Comparison of ENCODE assay signal across 1 cellular context in the genomic region with DNA sequence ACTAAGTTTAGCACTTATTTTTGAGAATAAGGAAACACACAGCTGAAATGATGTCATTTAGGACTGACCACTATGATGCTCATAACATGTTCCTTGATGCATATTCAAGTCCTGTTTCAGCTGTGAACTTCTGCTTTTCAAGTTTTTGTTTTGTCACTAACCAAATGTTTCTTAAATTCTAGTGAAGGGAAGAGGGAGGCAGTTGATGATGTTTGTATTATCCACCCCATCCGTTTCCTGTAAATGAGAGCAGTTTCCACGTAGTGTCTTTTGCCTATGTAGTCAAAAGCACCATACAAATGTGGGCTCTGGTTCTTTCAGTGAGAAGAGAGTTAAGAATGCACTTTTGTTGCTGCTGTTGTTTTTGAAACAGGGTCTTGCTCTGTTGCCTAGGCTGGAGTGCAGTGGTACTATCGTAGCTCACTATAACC.
A peak's percentile ranks its signal among the peaks of the same experiment; 100 is the strongest.
TF ChIP-seq lines count a peak whose summit lies in the region.

No MANE protein-coding gene starts in this region.

TF ChIP-seq in GM12878, 131 proteins besides CTCF, POLR2A, EP300 and RAD21 (continued from another document and continues in another):
- TF ChIP-seq ZBTB11 (CRISPR knock-in tag; IDR thresholded peaks at IDR 0.05) = no peak
- peak; percentile 47; the same call in 1 of the 2 replicates for TF ChIP-seq ZBTB40 (IDR thresholded peaks at IDR 0.05; ENCODE audit: borderline replicate concordance)
- TF ChIP-seq JUNB (IDR thresholded peaks at IDR 0.05) = peak; percentile 74
- TF ChIP-seq ESRRA (IDR thresholded peaks at IDR 0.05; ENCODE audit: low read length) = no peak
- TF ChIP-seq LARP7 (IDR thresholded peaks at IDR 0.05) = no peak
- TF ChIP-seq ZNF622 (IDR thresholded peaks at IDR 0.05) = no peak
- TF ChIP-seq IRF5 (IDR thresholded peaks at IDR 0.05; ENCODE audit: borderline replicate concordance) = no peak
- no peak for TF ChIP-seq YY1 (IDR thresholded peaks at IDR 0.05; ENCODE audit: low read depth, low read length)
- peak in 1 of 2 experiments; percentile 82; a peak in 1 of 4 replicates for TF ChIP-seq ETV6 (conservative IDR thresholded peaks at IDR 0.05 in 1 of 2, IDR thresholded peaks at IDR 0.05 in 1 of 2; ENCODE audit: borderline replicate concordance in 1 of 2, low read depth in 1 of 2)
- TF ChIP-seq JUND (IDR thresholded peaks at IDR 0.05; ENCODE audit: low read depth, low read length) = peak; percentile 29; the same call in 1 of the 2 replicates
- TF ChIP-seq, protein P1, sequence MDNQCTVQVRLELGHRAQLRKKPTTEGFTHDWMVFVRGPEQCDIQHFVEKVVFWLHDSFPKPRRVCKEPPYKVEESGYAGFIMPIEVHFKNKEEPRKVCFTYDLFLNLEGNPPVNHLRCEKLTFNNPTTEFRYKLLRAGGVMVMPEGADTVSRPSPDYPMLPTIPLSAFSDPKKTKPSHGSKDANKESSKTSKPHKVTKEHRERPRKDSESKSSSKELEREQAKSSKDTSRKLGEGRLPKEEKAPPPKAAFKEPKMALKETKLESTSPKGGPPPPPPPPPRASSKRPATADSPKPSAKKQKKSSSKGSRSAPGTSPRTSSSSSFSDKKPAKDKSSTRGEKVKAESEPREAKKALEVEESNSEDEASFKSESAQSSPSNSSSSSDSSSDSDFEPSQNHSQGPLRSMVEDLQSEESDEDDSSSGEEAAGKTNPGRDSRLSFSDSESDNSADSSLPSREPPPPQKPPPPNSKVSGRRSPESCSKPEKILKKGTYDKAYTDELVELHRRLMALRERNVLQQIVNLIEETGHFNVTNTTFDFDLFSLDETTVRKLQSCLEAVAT (IDR thresholded peaks at IDR 0.05) = 0 out of 2 replicates have a peak, but pooled peaks have one; percentile 20
- no peak for TF ChIP-seq E4F1 (IDR thresholded peaks at IDR 0.05; ENCODE audit: borderline replicate concordance, partially characterized antibody)
- peak; percentile 51 for TF ChIP-seq EED (IDR thresholded peaks at IDR 0.05; ENCODE audit: low read depth)
- TF ChIP-seq RAD51 (IDR thresholded peaks at IDR 0.05) = no peak
- no peak for TF ChIP-seq STAT1 (conservative IDR thresholded peaks at IDR 0.05)
- TF ChIP-seq CEBPZ (IDR thresholded peaks at IDR 0.05; ENCODE audit: low read depth, low read length) = no peak
- no peak for TF ChIP-seq CHD4 (IDR thresholded peaks at IDR 0.05)
- TF ChIP-seq EZH2 (IDR thresholded peaks at IDR 0.05; ENCODE audit: borderline replicate concordance, control insufficient read depth, low read depth, low read length) = no peak
- TF ChIP-seq HDGF (IDR thresholded peaks at IDR 0.05) = no peak
- TF ChIP-seq ZNF687 (IDR thresholded peaks at IDR 0.05) = peak; percentile 83
- TF ChIP-seq SPI1 (IDR thresholded peaks at IDR 0.05; ENCODE audit: borderline replicate concordance, insufficient read depth, low read depth, low read length) = peak; percentile 73; the same call in 1 of the 2 replicates
- no peak; the same call in 1 of the 2 replicates for TF ChIP-seq MTA3 (IDR thresholded peaks at IDR 0.05; ENCODE audit: borderline replicate concordance, low read length)
- TF ChIP-seq RELA (IDR thresholded peaks at IDR 0.05; ENCODE audit: borderline replicate concordance, partially characterized antibody) = no peak
- TF ChIP-seq SIN3A (IDR thresholded peaks at IDR 0.05; ENCODE audit: low read depth, low read length) = no peak
- TF ChIP-seq, protein P2, sequence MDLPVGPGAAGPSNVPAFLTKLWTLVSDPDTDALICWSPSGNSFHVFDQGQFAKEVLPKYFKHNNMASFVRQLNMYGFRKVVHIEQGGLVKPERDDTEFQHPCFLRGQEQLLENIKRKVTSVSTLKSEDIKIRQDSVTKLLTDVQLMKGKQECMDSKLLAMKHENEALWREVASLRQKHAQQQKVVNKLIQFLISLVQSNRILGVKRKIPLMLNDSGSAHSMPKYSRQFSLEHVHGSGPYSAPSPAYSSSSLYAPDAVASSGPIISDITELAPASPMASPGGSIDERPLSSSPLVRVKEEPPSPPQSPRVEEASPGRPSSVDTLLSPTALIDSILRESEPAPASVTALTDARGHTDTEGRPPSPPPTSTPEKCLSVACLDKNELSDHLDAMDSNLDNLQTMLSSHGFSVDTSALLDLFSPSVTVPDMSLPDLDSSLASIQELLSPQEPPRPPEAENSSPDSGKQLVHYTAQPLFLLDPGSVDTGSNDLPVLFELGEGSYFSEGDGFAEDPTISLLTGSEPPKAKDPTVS (IDR thresholded peaks at IDR 0.05; ENCODE audit: low read depth, low read length) = no peak
- TF ChIP-seq NBN (IDR thresholded peaks at IDR 0.05) = peak; percentile 84; the same call in 1 of the 2 replicates
- TF ChIP-seq MYB (IDR thresholded peaks at IDR 0.05; ENCODE audit: borderline replicate concordance, low read depth, low read length) = no peak
- TF ChIP-seq RCOR1 (conservative IDR thresholded peaks at IDR 0.05; ENCODE audit: low read depth, low read length) = no peak; the same call in 1 of the 2 replicates
